8 cellular contexts compared by ENCODE assay signal in genomic region chr20:5205348-5206210, GRCh38.
DNase-seq lines count a peak whose midpoint lies in the region; ATAC-seq and TF ChIP-seq lines count a peak whose summit lies in the region.

No MANE protein-coding gene starts in this region.

- peaks cover 5% of the 10 kb centered on the region for H3K9me3 Mint-ChIP-seq in nephron

- WGBS in esophagus squamous epithelium, 2 donors = 31 to 41% methylated on average over 10 of the region's 10 CpGs

- no peaks in the 10 kb centered on the region for H3K4me1 ChIP-seq in esophagus squamous epithelium

- intact Hi-C loops in esophagus squamous epithelium (cut with DNase I) = no loop called here

- no peaks in the 10 kb centered on the region for H3K27me3 Mint-ChIP-seq in nephron (ENCODE audit: low read depth)

- H3K4me3 ChIP-seq in esophagus squamous epithelium = no peak overlapping the region

- ATAC-seq in GM21526 (IDR thresholded peaks at IDR 0.05; ENCODE audit: low FRiP score, unreplicated experiment) = peak; percentile 98

- no peaks in the 10 kb centered on the region for H3K36me3 ChIP-seq in esophagus squamous epithelium

- H3K4me3 Mint-ChIP-seq in nephron = no peak overlapping the region

- H3K4me1 Mint-ChIP-seq in nephron = peaks cover 5% of the 10 kb centered on the region

- no peaks in the 10 kb centered on the region for H3K27me3 ChIP-seq in esophagus squamous epithelium

- no peaks in the 10 kb centered on the region for H3K9me3 ChIP-seq in esophagus squamous epithelium

- no peak overlapping the region for H3K27ac ChIP-seq in esophagus squamous epithelium

- H3K36me3 Mint-ChIP-seq in nephron (ENCODE audit: low read depth) = peaks cover 14% of the 10 kb centered on the region

- H3K27ac Mint-ChIP-seq in nephron = no peak overlapping the region

- TF ChIP-seq CTCF in esophagus squamous epithelium (IDR thresholded peaks at IDR 0.05) (peak; percentile 38 to 84 (median 71)), nephron (IDR thresholded peaks at IDR 0.05; ENCODE audit: unreplicated experiment in 3 of 3) (peak; percentile 90 to 92 (median 90))

- no peak for TF ChIP-seq POLR2A in esophagus squamous epithelium (IDR thresholded peaks at IDR 0.05)

- DNase-seq in DMS153 (lab: John Stamatoyannopoulos, UW) (peak; percentile 51), HuH-7.5 (ENCODE audit: low spot score) (peak; percentile 83), OCI-M1 (lab: John Stamatoyannopoulos, UW) (peak; percentile 85), activated T-cell treated with anti-CD3 and anti-CD28 coated beads for 4 hours (peak; percentile 52), esophagus squamous epithelium (lab: John Stamatoyannopoulos, UW) (no peak)
- DNase-seq in stimulated activated naive CD4-positive, alpha-beta T cell (lab: John Stamatoyannopoulos, UW) = peak; percentile 18 to 61 (median 44)
